ENCODE assay signal across 19 cellular contexts in the genomic region with DNA sequence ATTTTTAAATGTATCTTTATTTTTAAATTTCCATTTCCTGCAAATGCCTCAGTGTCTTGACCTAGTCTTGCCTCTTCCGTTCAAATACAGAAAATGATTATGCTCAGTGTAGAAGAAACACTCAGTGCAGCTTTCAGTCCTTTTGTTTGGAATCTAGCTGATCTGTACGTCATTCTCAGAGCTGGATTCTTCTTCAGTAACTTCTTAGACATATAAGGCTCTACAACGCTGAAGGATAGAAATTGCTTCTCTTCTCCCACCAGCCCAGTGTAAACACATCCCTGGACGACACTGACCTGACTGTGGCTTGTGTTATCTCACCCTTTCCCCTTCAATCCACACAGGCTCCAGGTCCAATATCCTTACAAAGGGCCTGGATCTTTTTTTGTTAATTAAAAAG. TPM values are rescaled to one million over a fixed set of nuclear protein-coding genes. Genes with fewer than 3 reads are reported as not detected.
A peak's percentile ranks its signal among the peaks of the same experiment; 100 is the strongest.
DNase-seq lines count a peak whose midpoint lies in the region; TF ChIP-seq lines count a peak whose summit lies in the region.
"Had no signal": no experiment of that assay in that cellular context is flagged by ENCODE, and none has a peak within 500 bp of the region (broad histone marks: within the 10 kb centered on the region; RNA-seq: fewer than 3 reads in every experiment).

No MANE protein-coding gene starts in this region.

- no peaks in the 10 kb centered on the region for H3K27me3 Mint-ChIP-seq in MCF 10A (ENCODE audit: insufficient read depth, unreplicated experiment)

- H3K36me3 Mint-ChIP-seq in MCF 10A (ENCODE audit: insufficient read depth, unreplicated experiment): peaks cover 6% of the 10 kb centered on the region
- H3K36me3 Mint-ChIP-seq: activated naive CD8-positive, alpha-beta T cell; CD4-positive, CD25-positive, alpha-beta regulatory T cell; natural killer cell had no signal

- H3K4me3 Mint-ChIP-seq in MCF 10A (ENCODE audit: unreplicated experiment): no peak overlapping the region
- H3K4me3 Mint-ChIP-seq: activated CD4-positive, alpha-beta T cell treated with anti-CD3 and anti-CD28 coated beads for 36 hours; activated naive CD8-positive, alpha-beta T cell; CD4-positive, CD25-positive, alpha-beta regulatory T cell; central memory CD8-positive, alpha-beta T cell; natural killer cell; stimulated activated naive B cell treated with anti-CD40 and anti-IgM and Interleukin-4, amounts not matched to agents 10 μg/mL and 1 μg/mL and 100 μg/mL, for 72 hours had no signal

- TF ChIP-seq POLR2A in breast epithelium (IDR thresholded peaks at IDR 0.05): no peak
- no peak for TF ChIP-seq POLR2A in lower leg skin (IDR thresholded peaks at IDR 0.05)

- H3K4me3 ChIP-seq in breast epithelium (no peak overlapping the region), rectal smooth muscle tissue (ENCODE audit: low read length) (no peak overlapping the region), lower leg skin (ENCODE audit: low read depth, poor library complexity, severe bottlenecking) (no peak overlapping the region)

- no peak for DNase-seq in breast epithelium (ENCODE audit: low spot score in 2 of 2)
- no peak for DNase-seq in MCF 10A (ENCODE audit: unreplicated experiment)
- DNase-seq in hepatic stellate cell (ENCODE audit: low spot score): peak; percentile 29
- no peak for DNase-seq in activated CD4-positive, alpha-beta T cell treated with anti-CD3 and anti-CD28 coated beads, Interleukin-2, amount 50 U/mL, for 1 hour
- no peak for DNase-seq in NCI-H774 (lab: John Stamatoyannopoulos, UW)
- DNase-seq in lower leg skin (ENCODE audit: low spot score in 2 of 2): no peak
- DNase-seq in NK-92 treated with Interleukin-12 subunit alpha and Interleukin-12 subunit beta, amount 100 ng/mL, for 24 hours (lab: John Stamatoyannopoulos, UW): no peak
- DNase-seq: activated CD4-positive, alpha-beta T cell treated with anti-CD3 and anti-CD28 coated beads for 36 hours; CD4-positive, CD25-positive, alpha-beta regulatory T cell; DMS79 treated with DMSO at 0.1 percent for 48 hours; kidney; natural killer cell; SIG-M5; stimulated activated naive B cell treated with anti-CD40 and anti-IgM and Interleukin-4, amounts not matched to agents 10 μg/mL and 1 μg/mL and 100 μg/mL, for 72 hours; T-helper 9 cell had no signal

- H3K27ac ChIP-seq in breast epithelium: peak overlapping the region; percentile 20 to 54
- H3K27ac ChIP-seq in rectal smooth muscle tissue (ENCODE audit: low read depth, low read length): peak overlapping the region; percentile 94

- TF ChIP-seq CTCF in breast epithelium (IDR thresholded peaks at IDR 0.05) (no peak), MCF 10A (IDR thresholded peaks at IDR 0.05; ENCODE audit: unreplicated experiment) (no peak), lower leg skin (IDR thresholded peaks at IDR 0.05) (no peak)

- H3K27ac Mint-ChIP-seq in MCF 10A (ENCODE audit: low read depth, unreplicated experiment): no peak overlapping the region
- H3K27ac Mint-ChIP-seq: activated CD4-positive, alpha-beta T cell treated with anti-CD3 and anti-CD28 coated beads for 36 hours; activated naive CD8-positive, alpha-beta T cell; CD4-positive, CD25-positive, alpha-beta regulatory T cell; natural killer cell had no signal

- H3K36me3 ChIP-seq in breast epithelium (no peaks in the 10 kb centered on the region), rectal smooth muscle tissue (ENCODE audit: control insufficient read depth, insufficient read depth, low read length) (no peaks in the 10 kb centered on the region)

- peaks cover 17% of the 10 kb centered on the region for H3K4me1 Mint-ChIP-seq in MCF 10A (ENCODE audit: insufficient read depth, unreplicated experiment)

- H3K4me1 ChIP-seq in breast epithelium (peaks cover 0 to 4% of the 10 kb centered on the region in 2 donors), rectal smooth muscle tissue (ENCODE audit: control insufficient read depth, insufficient read depth, low read length) (peaks cover 32% of the 10 kb centered on the region)

- WGBS in lower leg skin, 2 donors: 51 to 53% methylated on average over 4 of the region's 4 CpGs

- H3K9ac ChIP-seq in rectal smooth muscle tissue (ENCODE audit: low read length): no peak overlapping the region

- CTCF ChIA-PET in MCF 10A (lab: Yijun Ruan, JAX): interaction anchor here (0.6 to 2.9 kb wide), 5 partner anchors 10 to 1343 kb away, joined by 3 to 10 read pairs (median 10); no protein-coding TSS in a partner anchor

- POLR2A ChIA-PET in MCF 10A (lab: Yijun Ruan, JAX): interaction anchor here (0.6 kb wide), 1 partner anchor 13 kb away, joined by 3 read pairs; no protein-coding TSS in a partner anchor

- H3K9me3 Mint-ChIP-seq in MCF 10A (ENCODE audit: unreplicated experiment): peaks cover 10% of the 10 kb centered on the region
- H3K9me3 Mint-ChIP-seq: central memory CD8-positive, alpha-beta T cell; natural killer cell had no signal

- BruUV-seq in MCF 10A (replicated peaks; lab: Mats Ljungman, UMichigan): no TSS peak

- intact Hi-C loops in breast epithelium (cut with DNase I; ENCODE audit: low total_unique reads) (no loop called here), MCF 10A (cut with micrococcal nuclease) (no loop called here), lower leg skin (cut with DNase I; ENCODE audit: low total_unique reads) (no loop called here)

- peaks cover 7 to 10% of the 10 kb centered on the region in 2 donors for H3K9me3 ChIP-seq in breast epithelium

- H3K27me3 ChIP-seq in breast epithelium: no peaks in the 10 kb centered on the region
- H3K27me3 ChIP-seq in rectal smooth muscle tissue (ENCODE audit: control insufficient read depth, insufficient read depth, low read length): no peaks in the 10 kb centered on the region

RNA-seq across cellular contexts. Expression of gene ALDH1B1, which starts 3.2 kb away (rescaled TPM):
- total RNA-seq in breast epithelium (10 to 100 TPM; 10.2 to 18.4 (median 11.0) TPM), MCF 10A (2022) (17.5 and 26.2 TPM in 2 replicates), lower leg skin (1 to 10 TPM; 2.3 to 6.8 (median 3.6) TPM)

RNA-seq across cellular contexts. Expression of gene IGFBPL1, which starts 34.9 kb away (rescaled TPM):
- total RNA-seq in breast epithelium (not detected), MCF 10A (2022) (not detected in 2 replicates), lower leg skin (not detected)
- total RNA-seq: A172; CD4-positive, CD25-positive, alpha-beta regulatory T cell; natural killer cell had no signal
